In the genomic region with DNA sequence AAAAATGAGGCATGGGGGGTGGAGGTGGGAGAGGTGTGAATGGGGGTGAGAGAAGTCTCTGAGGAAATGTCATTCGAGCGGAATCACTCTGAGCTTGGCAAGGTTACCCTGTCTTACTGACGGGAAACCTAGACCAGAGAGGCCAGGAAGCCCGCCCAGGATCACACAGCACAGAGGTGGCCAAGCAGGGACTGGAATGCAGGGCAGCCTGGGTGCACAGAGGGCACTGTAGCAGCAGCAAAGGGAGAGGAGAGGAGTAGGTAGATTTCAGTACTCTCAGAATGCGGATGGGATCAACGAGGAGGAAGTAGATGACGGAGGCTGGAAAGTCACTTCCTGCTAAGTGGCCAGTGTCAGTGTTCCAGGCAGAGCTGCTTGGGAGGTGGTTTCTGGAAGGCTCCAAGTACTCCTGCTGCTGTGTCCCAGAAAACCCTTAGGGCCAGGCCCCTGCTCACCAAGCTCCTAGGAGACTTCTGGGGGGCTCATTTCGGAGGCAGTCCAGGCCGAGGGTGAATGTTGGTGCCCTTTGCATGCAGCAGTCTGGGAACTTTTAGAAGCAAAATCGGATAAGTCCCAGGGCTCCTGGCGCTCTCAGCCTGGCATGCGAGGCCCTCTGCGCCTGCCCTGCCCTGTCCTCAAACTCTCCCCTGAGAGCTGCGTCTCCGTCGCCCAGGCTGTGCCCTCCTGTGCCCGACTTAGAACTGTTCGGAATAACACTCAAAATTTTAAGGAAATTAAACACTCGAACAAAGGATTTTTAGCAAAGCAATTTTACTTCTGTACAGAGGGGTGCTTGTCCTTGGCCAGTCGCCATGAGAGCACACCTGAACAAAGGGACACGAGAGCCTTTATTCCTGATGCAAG, we compare ENCODE assay signal across 10 cellular contexts. TPM values are rescaled to one million over a fixed set of nuclear protein-coding genes. Genes with fewer than 3 reads are reported as not detected.
DNase-seq lines count a peak whose midpoint lies in the region; ATAC-seq, FAIRE-seq and TF ChIP-seq lines count a peak whose summit lies in the region.
"Had no signal": no experiment of that assay in that cellular context is flagged by ENCODE, and none has a peak within 500 bp of the region (broad histone marks: within the 10 kb centered on the region; RNA-seq: fewer than 3 reads in every experiment).

No MANE protein-coding gene starts in this region.

- FAIRE-seq in small intestine (lab: Jason Lieb, UNC) = no peak
- FAIRE-seq: GM12892 had no signal

- H3K4me2 ChIP-seq in hepatocyte = no peak overlapping the region

- ATAC-seq in activated T-helper 17 cell treated with anti-CD3 and anti-CD28 coated beads, Interleukin-2, amount 50 U/mL, for 72 hours (replicated peaks) = no peak

- peaks cover 31% of the 10 kb centered on the region for H3K4me1 ChIP-seq in hepatocyte (ENCODE audit: insufficient read depth)
- H3K4me1 ChIP-seq in small intestine (ENCODE audit: control insufficient read depth in 2 of 2, insufficient read depth in 1 of 2, low read depth in 1 of 2, low read length in 1 of 2) = peaks cover 0 to 17% of the 10 kb centered on the region in 2 donors

- no peak for TF ChIP-seq CTCF in hepatocyte (IDR thresholded peaks at IDR 0.05; ENCODE audit: poor library complexity)

- no peaks in the 10 kb centered on the region for H3K27me3 ChIP-seq in hepatocyte
- no peaks in the 10 kb centered on the region for H3K27me3 ChIP-seq in small intestine (ENCODE audit: control insufficient read depth in 2 of 2, insufficient read depth in 2 of 2, low read length in 2 of 2)

- H3K27ac ChIP-seq in hepatocyte (peak overlapping the region; percentile 46), small intestine (ENCODE audit: low read depth in 1 of 2, low read length in 1 of 2) (peak overlapping the region; percentile 93 to 98)

- 88% methylated on average over 21 of the region's 21 CpGs for WGBS in hepatocyte (ENCODE audit: low lambda C conversion rate, missing lambda C conversion rate)
- 36 to 58% (median 44%) methylated on average over 21 of the region's 21 CpGs for WGBS in small intestine, 3 donors

- H4K20me1 ChIP-seq in hepatocyte (ENCODE audit: insufficient read depth, poor library complexity, severe bottlenecking) = peaks cover 34% of the 10 kb centered on the region

- H3K9me3 Mint-ChIP-seq in activated T-helper 17 cell treated with anti-CD3 and anti-CD28 coated beads, Interleukin-2, amount 50 U/mL, for 72 hours = no peaks in the 10 kb centered on the region

- H3K36me3 Mint-ChIP-seq in activated T-helper 17 cell treated with anti-CD3 and anti-CD28 coated beads, Interleukin-2, amount 50 U/mL, for 72 hours (ENCODE audit: low read depth) = no peaks in the 10 kb centered on the region

- H3K27me3 Mint-ChIP-seq in activated T-helper 17 cell treated with anti-CD3 and anti-CD28 coated beads, Interleukin-2, amount 50 U/mL, for 72 hours = no peaks in the 10 kb centered on the region

- H3K36me3 ChIP-seq in hepatocyte (replicated peaks; ENCODE audit: insufficient read depth, low read depth) = no peaks in the 10 kb centered on the region
- no peaks in the 10 kb centered on the region for H3K36me3 ChIP-seq in small intestine (ENCODE audit: control insufficient read depth in 2 of 2, insufficient read depth in 2 of 2, low read length in 2 of 2)

- H2AFZ ChIP-seq in hepatocyte = no peak overlapping the region

- H3K27ac Mint-ChIP-seq in activated T-helper 17 cell treated with anti-CD3 and anti-CD28 coated beads, Interleukin-2, amount 50 U/mL, for 72 hours = peak overlapping the region; percentile 73

- H3K9me2 ChIP-seq in hepatocyte (replicated peaks; ENCODE audit: insufficient read depth) = no peaks in the 10 kb centered on the region

- peaks cover 99% of the 10 kb centered on the region for H3K79me2 ChIP-seq in hepatocyte

- H3K4me1 Mint-ChIP-seq in activated T-helper 17 cell treated with anti-CD3 and anti-CD28 coated beads, Interleukin-2, amount 50 U/mL, for 72 hours = peaks cover 37% of the 10 kb centered on the region

- H3K9me3 ChIP-seq in hepatocyte (ENCODE audit: low read depth) (no peaks in the 10 kb centered on the region), small intestine (ENCODE audit: control insufficient read depth, low read depth) (no peaks in the 10 kb centered on the region)

- no peak overlapping the region for H3K4me3 Mint-ChIP-seq in activated T-helper 17 cell treated with anti-CD3 and anti-CD28 coated beads, Interleukin-2, amount 50 U/mL, for 72 hours

- peak; percentile 79 for DNase-seq in HT-29 (ENCODE audit: low spot score)
- DNase-seq in hepatocyte (ENCODE audit: low spot score) = no peak
- DNase-seq in small intestine = peak; percentile 84
- no peak for DNase-seq in NCI-H2227 (lab: John Stamatoyannopoulos, UW; ENCODE audit: unreplicated experiment)
- no peak for DNase-seq in inferior parietal cortex (ENCODE audit: extremely low spot score)
- no peak for DNase-seq in HCEC 1CT
- DNase-seq in pons (ENCODE audit: low spot score) = no peak
- DNase-seq: SW 1271 had no signal

- no peak overlapping the region for H3K4me3 ChIP-seq in hepatocyte
- H3K4me3 ChIP-seq in small intestine (ENCODE audit: low read depth in 1 of 2, low read length in 2 of 2) = no peak overlapping the region

RNA-seq across cellular contexts. Expression of gene DNM2, which starts 33.5 kb away (rescaled TPM):
- 180 and 196 TPM in 2 replicates for total RNA-seq in HT-29 (2014; rRNA removed; shearing (Covaris generic))
- total RNA-seq in activated T-helper 17 cell treated with anti-CD3 and anti-CD28 coated beads, Interleukin-2, amount 50 U/mL, for 72 hours = 100 to 1,000 TPM; 185 to 209 TPM
- total RNA-seq in hepatocyte = 87.9 and 93.9 TPM in 2 replicates
- polyA plus RNA-seq in hepatocyte (130 and 132 TPM in 2 replicates), small intestine (100 to 1,000 TPM; 146 to 248 (median 186) TPM)

RNA-seq across cellular contexts. Expression of gene QTRT1, which starts 50.1 kb away (rescaled TPM):
- total RNA-seq in HT-29 (2014; rRNA removed; shearing (Covaris generic)) = 32.7 and 36.0 TPM in 2 replicates
- total RNA-seq in activated T-helper 17 cell treated with anti-CD3 and anti-CD28 coated beads, Interleukin-2, amount 50 U/mL, for 72 hours = 10 to 100 TPM; 36.9 to 61.3 TPM
- total RNA-seq in hepatocyte = 19.5 and 21.7 TPM in 2 replicates
- polyA plus RNA-seq in hepatocyte = 52.8 and 67.7 TPM in 2 replicates
- polyA plus RNA-seq in small intestine = 100 to 1,000 TPM in 1 of 3 donors, 10 to 100 TPM in 2; 45.9 to 107 (median 82.1) TPM

Comparison
In these comparisons a context has a peak if more than half of its experiments do, and no peak if none do; other contexts are left out.
1. DNase-seq: peak in HT-29 (single experiment) and small intestine (single experiment); none in hepatocyte (single experiment), NCI-H2227 (single experiment), inferior parietal cortex (single experiment), HCEC 1CT (single experiment) and pons (single experiment).